18 cellular contexts compared by ENCODE assay signal in genomic region chr6:17439243-17439993, GRCh38. TPM values are rescaled to one million over a fixed set of nuclear protein-coding genes. Genes with fewer than 3 reads are reported as not detected.
DNase-seq lines count a peak whose midpoint lies in the region; ATAC-seq and TF ChIP-seq lines count a peak whose summit lies in the region.
"Had no signal": no experiment of that assay in that cellular context is flagged by ENCODE, and none has a peak within 500 bp of the region (broad histone marks: within the 10 kb centered on the region; RNA-seq: fewer than 3 reads in every experiment).

No MANE protein-coding gene starts in this region.

- peaks cover 17% of the 10 kb centered on the region for H3K36me3 Mint-ChIP-seq in chondrocyte (ENCODE audit: low read depth)
- H3K36me3 Mint-ChIP-seq: CD8-positive, alpha-beta T cell; IgD-negative memory B cell had no signal

- H3K4me3 Mint-ChIP-seq in chondrocyte (ENCODE audit: unreplicated experiment): no peak overlapping the region
- H3K4me3 Mint-ChIP-seq: CD8-positive, alpha-beta T cell; H9; IgD-negative memory B cell had no signal

- H3K4me3 ChIP-seq in right cardiac atrium (ENCODE audit: low read length) (no peak overlapping the region), BE2C (ENCODE audit: low read depth, low read length) (no peak overlapping the region)
- H3K4me3 ChIP-seq: BLaER1, SK-N-MC had no signal

- ATAC-seq in Right ventricle myocardium superior (ENCODE audit: poor library complexity) (peak; percentile 60), right cardiac atrium (no peak), left ventricle myocardium superior (peak; percentile 75)
- ATAC-seq: CD8-positive, alpha-beta T cell; PC-3 had no signal

- intact Hi-C loops in Right ventricle myocardium superior (cut with DNase I): no loop called here
- intact Hi-C loops in right cardiac atrium (cut with DNase I): no loop called here
- intact Hi-C loops in left ventricle myocardium superior (cut with micrococcal nuclease): no loop called here

- no peaks in the 10 kb centered on the region for H3K9me3 Mint-ChIP-seq in chondrocyte (ENCODE audit: low read depth)
- H3K9me3 Mint-ChIP-seq: CD8-positive, alpha-beta T cell had no signal

- no peaks in the 10 kb centered on the region for H3K27me3 Mint-ChIP-seq in chondrocyte (ENCODE audit: low read depth)
- H3K27me3 Mint-ChIP-seq: IgD-negative memory B cell had no signal

- H3K36me3 ChIP-seq in BE2C: no peaks in the 10 kb centered on the region

- TF ChIP-seq CTCF in chondrocyte (IDR thresholded peaks at IDR 0.05) (no peak), BE2C (IDR thresholded peaks at IDR 0.05; ENCODE audit: low read depth, low read length) (no peak)

- DNase-seq in Right ventricle myocardium superior: no peak
- DNase-seq in right cardiac atrium: no peak
- no peak for DNase-seq in chondrocyte (ENCODE audit: low spot score)
- peak; percentile 31 for DNase-seq in left ventricle myocardium superior
- no peak for DNase-seq in iPS-NIHi11 (ENCODE audit: low spot score)
- DNase-seq in kidney glomerular epithelial cell (lab: John Stamatoyannopoulos, UW): no peak
- no peak for DNase-seq in RPMI8226
- no peak for DNase-seq in BE2C
- DNase-seq: 8988T; CD8-positive, alpha-beta T cell; H9; NCI-H2029; NCI-H2171 treated with DMSO at 0.1 percent for 48 hours; NCI-H774; PC-3 had no signal

- H3K4me1 ChIP-seq in right cardiac atrium (ENCODE audit: control insufficient read depth, insufficient read depth, low read length) (no peaks in the 10 kb centered on the region), BE2C (no peaks in the 10 kb centered on the region)
- H3K4me1 ChIP-seq: BLaER1 had no signal

- H3K4me1 Mint-ChIP-seq in chondrocyte (ENCODE audit: low read depth): peaks cover 21% of the 10 kb centered on the region
- H3K4me1 Mint-ChIP-seq: H9, IgD-negative memory B cell had no signal

- no peak overlapping the region for H3K27ac ChIP-seq in right cardiac atrium (ENCODE audit: low read length)
- H3K27ac ChIP-seq: BLaER1, SK-N-MC had no signal

- WGBS in right cardiac atrium: 62% methylated on average over 11 of the region's 11 CpGs

- H3K27me3 ChIP-seq in right cardiac atrium (ENCODE audit: control insufficient read depth, insufficient read depth): no peaks in the 10 kb centered on the region
- H3K27me3 ChIP-seq in BE2C: no peaks in the 10 kb centered on the region
- H3K27me3 ChIP-seq: BLaER1 had no signal

- H3K9me3 ChIP-seq in right cardiac atrium (ENCODE audit: control insufficient read depth, low read length) (no peaks in the 10 kb centered on the region), BE2C (no peaks in the 10 kb centered on the region)

- H3K27ac Mint-ChIP-seq in chondrocyte (ENCODE audit: unreplicated experiment): peak overlapping the region; percentile 50
- H3K27ac Mint-ChIP-seq: CD8-positive, alpha-beta T cell; H9 had no signal

RNA-seq across cellular contexts. Expression of gene CAP2, which starts 46.0 kb away (rescaled TPM):
- 118 TPM for total RNA-seq in Right ventricle myocardium superior
- total RNA-seq in right cardiac atrium: 100 to 1,000 TPM in 3 of 4 donors, 10 to 100 TPM in 1; 90.7 to 127 (median 111) TPM
- polyA plus RNA-seq in right cardiac atrium: 66.1 TPM
- total RNA-seq in chondrocyte: 76.6 to 90.4 TPM (median 86.1 TPM) in 3 replicates
- 129 TPM for total RNA-seq in left ventricle myocardium superior
- not detected for polyA plus RNA-seq in BE2C (2012; ENCODE audit: insufficient read depth, insufficient read length, low read depth)
- total RNA-seq: CD8-positive, alpha-beta T cell had no signal
- polyA plus RNA-seq: IgD-negative memory B cell had no signal

Comparison
In these comparisons a context has a peak if more than half of its experiments do, and no peak if none do; other contexts are left out.
1. ATAC-seq: peak in Right ventricle myocardium superior (single experiment) and left ventricle myocardium superior (single experiment); none in right cardiac atrium (0 of 2).